13 cellular contexts compared by ENCODE assay signal in the genomic region with DNA sequence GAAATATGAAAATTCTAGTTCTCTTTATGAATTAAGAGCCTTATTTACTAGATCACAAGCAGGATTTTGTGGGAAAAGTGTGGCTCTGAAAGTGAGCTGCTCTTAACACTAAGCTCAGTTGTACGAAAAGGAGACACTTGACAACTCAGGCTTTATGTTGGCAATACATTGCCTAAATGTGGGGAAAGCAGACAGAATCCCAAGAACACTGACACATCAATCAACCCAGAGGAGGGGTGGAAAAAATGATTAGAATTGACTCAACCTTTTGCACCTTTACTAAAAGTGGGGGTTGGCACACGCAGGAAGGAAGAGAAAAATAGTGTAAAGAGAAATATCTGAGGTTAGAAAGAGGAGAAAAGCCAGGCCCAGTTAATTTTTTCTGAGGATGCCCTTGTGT.
DNase-seq lines count a peak whose midpoint lies in the region; ATAC-seq and FAIRE-seq lines count a peak whose summit lies in the region.
"Had no signal": no experiment of that assay in that cellular context is flagged by ENCODE, and none has a peak within 500 bp of the region (broad histone marks: within the 10 kb centered on the region; RNA-seq: fewer than 3 reads in every experiment).

No MANE protein-coding gene starts in this region.

- no peak for DNase-seq in activated CD4-positive, alpha-beta T cell treated with anti-CD3 and anti-CD28 coated beads, Interleukin-2, amount 10 ng/mL, durations not matched to agents 24 days and 14 days
- DNase-seq in activated CD4-positive, alpha-beta T cell treated with anti-CD3 and anti-CD28 coated beads for 1 hour = no peak
- DNase-seq in GM18507 (ENCODE audit: extremely low spot score, insufficient read length, low read depth) (no peak), SHP77 treated with DMSO at 0.1 percent for 48 hours (lab: John Stamatoyannopoulos, UW) (no peak), T-helper 17 cell (no peak)
- no peak for DNase-seq in natural killer cell treated with Interleukin-12 subunit alpha and Interleukin-12 subunit beta and Interleukin-15 and Interleukin-18, amount 100 ng/mL, for 72 hours (ENCODE audit: low spot score)
- DNase-seq: Caco-2, HFFc6, NCI-H345 had no signal

- no peaks in the 10 kb centered on the region for H3K27me3 Mint-ChIP-seq in activated CD4-positive, alpha-beta T cell treated with anti-CD3 and anti-CD28 coated beads, Interleukin-2, amount 10 ng/mL, durations not matched to agents 24 days and 14 days
- no peaks in the 10 kb centered on the region for H3K27me3 Mint-ChIP-seq in activated T-helper 17 cell treated with anti-CD3 and anti-CD28 coated beads, Interleukin-2, amount 50 U/mL, for 72 hours
- peaks cover 0 to 27% of the 10 kb centered on the region in 2 donors for H3K27me3 Mint-ChIP-seq in natural killer cell treated with Interleukin-12 subunit alpha and Interleukin-12 subunit beta and Interleukin-15 and Interleukin-18, amount 100 ng/mL, for 72 hours
- no peaks in the 10 kb centered on the region for H3K27me3 Mint-ChIP-seq in T-helper 17 cell

- H3K4me3 Mint-ChIP-seq in activated CD4-positive, alpha-beta T cell treated with anti-CD3 and anti-CD28 coated beads, Interleukin-2, amount 10 ng/mL, durations not matched to agents 24 days and 14 days = peak overlapping the region; percentile 44
- peak overlapping the region; percentile 72 for H3K4me3 Mint-ChIP-seq in activated T-helper 17 cell treated with anti-CD3 and anti-CD28 coated beads, Interleukin-2, amount 50 U/mL, for 72 hours
- peak overlapping the region; percentile 82 for H3K4me3 Mint-ChIP-seq in natural killer cell treated with Interleukin-12 subunit alpha and Interleukin-12 subunit beta and Interleukin-15 and Interleukin-18, amount 100 ng/mL, for 72 hours
- H3K4me3 Mint-ChIP-seq in T-helper 17 cell = no peak overlapping the region
- H3K4me3 Mint-ChIP-seq: HFFc6 had no signal

- FAIRE-seq in GM18507 (lab: Jason Lieb, UNC) = peak; percentile 78
- FAIRE-seq: A549 had no signal

- H3K9me3 Mint-ChIP-seq in activated CD4-positive, alpha-beta T cell treated with anti-CD3 and anti-CD28 coated beads, Interleukin-2, amount 10 ng/mL, durations not matched to agents 24 days and 14 days = no peaks in the 10 kb centered on the region
- H3K9me3 Mint-ChIP-seq in activated T-helper 17 cell treated with anti-CD3 and anti-CD28 coated beads, Interleukin-2, amount 50 U/mL, for 72 hours = no peaks in the 10 kb centered on the region
- no peaks in the 10 kb centered on the region for H3K9me3 Mint-ChIP-seq in natural killer cell treated with Interleukin-12 subunit alpha and Interleukin-12 subunit beta and Interleukin-15 and Interleukin-18, amount 100 ng/mL, for 72 hours
- H3K9me3 Mint-ChIP-seq: CD14-positive monocyte, HFFc6 had no signal

- no peaks in the 10 kb centered on the region for H3K9me3 ChIP-seq in T-helper 17 cell (ENCODE audit: control insufficient read depth, low read length, poor library complexity, severe bottlenecking)
- H3K9me3 ChIP-seq: A549, Caco-2 had no signal

- peaks cover 31% of the 10 kb centered on the region for H3K36me3 Mint-ChIP-seq in activated CD4-positive, alpha-beta T cell treated with anti-CD3 and anti-CD28 coated beads, Interleukin-2, amount 10 ng/mL, durations not matched to agents 24 days and 14 days (ENCODE audit: low read depth)
- H3K36me3 Mint-ChIP-seq in activated T-helper 17 cell treated with anti-CD3 and anti-CD28 coated beads, Interleukin-2, amount 50 U/mL, for 72 hours (ENCODE audit: low read depth) = peaks cover 11% of the 10 kb centered on the region
- H3K36me3 Mint-ChIP-seq in natural killer cell treated with Interleukin-12 subunit alpha and Interleukin-12 subunit beta and Interleukin-15 and Interleukin-18, amount 100 ng/mL, for 72 hours = no peaks in the 10 kb centered on the region
- H3K36me3 Mint-ChIP-seq in T-helper 17 cell (ENCODE audit: low read depth) = no peaks in the 10 kb centered on the region

- H3K4me1 Mint-ChIP-seq in activated CD4-positive, alpha-beta T cell treated with anti-CD3 and anti-CD28 coated beads, Interleukin-2, amount 10 ng/mL, durations not matched to agents 24 days and 14 days = peaks cover 16% of the 10 kb centered on the region
- H3K4me1 Mint-ChIP-seq in activated T-helper 17 cell treated with anti-CD3 and anti-CD28 coated beads, Interleukin-2, amount 50 U/mL, for 72 hours = peaks cover 12% of the 10 kb centered on the region
- peaks cover 20% of the 10 kb centered on the region in 2 donors for H3K4me1 Mint-ChIP-seq in natural killer cell treated with Interleukin-12 subunit alpha and Interleukin-12 subunit beta and Interleukin-15 and Interleukin-18, amount 100 ng/mL, for 72 hours (ENCODE audit: low read depth in 2 of 2)
- H3K4me1 Mint-ChIP-seq in T-helper 17 cell = peaks cover 3% of the 10 kb centered on the region

- peak overlapping the region; percentile 87 for H3K27ac Mint-ChIP-seq in activated CD4-positive, alpha-beta T cell treated with anti-CD3 and anti-CD28 coated beads, Interleukin-2, amount 10 ng/mL, durations not matched to agents 24 days and 14 days
- H3K27ac Mint-ChIP-seq in activated T-helper 17 cell treated with anti-CD3 and anti-CD28 coated beads, Interleukin-2, amount 50 U/mL, for 72 hours = peak overlapping the region; percentile 92
- H3K27ac Mint-ChIP-seq in natural killer cell treated with Interleukin-12 subunit alpha and Interleukin-12 subunit beta and Interleukin-15 and Interleukin-18, amount 100 ng/mL, for 72 hours = peak overlapping the region; percentile 29 to 71
- H3K27ac Mint-ChIP-seq in T-helper 17 cell = no peak overlapping the region
- H3K27ac Mint-ChIP-seq: HFFc6 had no signal

- intact Hi-C loops in activated CD4-positive, alpha-beta T cell treated with anti-CD3 and anti-CD28 coated beads, Interleukin-2, amount 10 ng/mL, durations not matched to agents 24 days and 14 days (cut with micrococcal nuclease) = loop anchor here (5.0 kb wide), 2 partner anchors 77 to 88 kb away; a partner anchor contains a TSS

- ATAC-seq in activated T-helper 17 cell treated with anti-CD3 and anti-CD28 coated beads, Interleukin-2, amount 50 U/mL, for 72 hours (replicated peaks) = peak; percentile 66
- peak; percentile 15 to 29 for ATAC-seq in natural killer cell treated with Interleukin-12 subunit alpha and Interleukin-12 subunit beta and Interleukin-15 and Interleukin-18, amount 100 ng/mL, for 72 hours
- no peak for ATAC-seq in HG03159 (IDR thresholded peaks at IDR 0.05; ENCODE audit: unreplicated experiment)
- no peak for ATAC-seq in T-helper 17 cell
- ATAC-seq: A549 had no signal

Comparison
In these comparisons a context has a peak if more than half of its experiments do, and no peak if none do; other contexts are left out.
1. ATAC-seq: peak in activated T-helper 17 cell treated with anti-CD3 and anti-CD28 coated beads, Interleukin-2, amount 50 U/mL, for 72 hours (single experiment) and natural killer cell treated with Interleukin-12 subunit alpha and Interleukin-12 subunit beta and Interleukin-15 and Interleukin-18, amount 100 ng/mL, for 72 hours (2 of 2); none in HG03159 (single experiment) and T-helper 17 cell (single experiment).